In genomic region chr2:128416781-128417180, GRCh38 we compare ENCODE assay signal across 19 cellular contexts.
DNase-seq lines count a peak whose midpoint lies in the region; ATAC-seq and TF ChIP-seq lines count a peak whose summit lies in the region.
"Had no signal": no experiment of that assay in that cellular context is flagged by ENCODE, and none has a peak within 500 bp of the region (broad histone marks: within the 10 kb centered on the region; RNA-seq: fewer than 3 reads in every experiment).

No MANE protein-coding gene starts in this region.

- no peaks in the 10 kb centered on the region for H3K9me2 ChIP-seq in SK-N-SH

- no peak for TF ChIP-seq RAD21 in SK-N-SH (IDR thresholded peaks at IDR 0.05; ENCODE audit: low read length)

- H3K18ac ChIP-seq in mesendoderm (ENCODE audit: low read length) = peak overlapping the region; percentile 83

- no peak for ATAC-seq in SK-N-SH treated with all-trans-retinoic acid at 6 μM for 48 hours
- ATAC-seq: GM12878 had no signal

- POLR2A ChIA-PET in SK-N-SH (lab: Yijun Ruan, JAX) = no interaction called here

- H3K27ac ChIP-seq in SK-N-SH (ENCODE audit: low read depth in 2 of 2, low read length in 1 of 2) (no peak overlapping the region), colonic mucosa (no peak overlapping the region), mesendoderm (ENCODE audit: low read depth, low read length) (no peak overlapping the region), suprapubic skin (no peak overlapping the region), esophagus squamous epithelium (no peak overlapping the region)
- H3K27ac ChIP-seq: 22Rv1; BLaER1 treated with 17β-estradiol and CSF1 and Interleukin-3, amounts not matched to agents 10 nM and 100 nM had no signal

- no peaks in the 10 kb centered on the region for H3K27me3 ChIP-seq in SK-N-SH (ENCODE audit: insufficient read depth)
- no peaks in the 10 kb centered on the region for H3K27me3 ChIP-seq in colonic mucosa
- H3K27me3 ChIP-seq in mesendoderm (ENCODE audit: insufficient read depth, low read length, poor library complexity) = no peaks in the 10 kb centered on the region
- H3K27me3 ChIP-seq in suprapubic skin = no peaks in the 10 kb centered on the region
- H3K27me3 ChIP-seq in esophagus squamous epithelium = no peaks in the 10 kb centered on the region
- H3K27me3 ChIP-seq: BLaER1 treated with 17β-estradiol and CSF1 and Interleukin-3, amounts not matched to agents 10 nM and 100 nM had no signal

- H2AFZ ChIP-seq in SK-N-SH (ENCODE audit: low read depth) = no peak overlapping the region

- no peak overlapping the region for H2BK5ac ChIP-seq in mesendoderm (ENCODE audit: low read length)

- no peaks in the 10 kb centered on the region for H3K79me1 ChIP-seq in mesendoderm (ENCODE audit: low read length)

- CTCF ChIA-PET in SK-N-SH (lab: Yijun Ruan, JAX) = interaction anchor here (0.6 kb wide), 1 partner anchor 99 kb away, joined by 3 read pairs; no protein-coding TSS in a partner anchor

- no peak overlapping the region for H3K4ac ChIP-seq in mesendoderm (ENCODE audit: low read depth, low read length)

- H3K79me2 ChIP-seq in SK-N-SH (ENCODE audit: insufficient read depth) (no peaks in the 10 kb centered on the region), mesendoderm (ENCODE audit: control insufficient read depth, insufficient read depth, low read length) (no peaks in the 10 kb centered on the region)

- WGBS in SK-N-SH (ENCODE audit: low lambda C conversion rate) = 52% methylated on average over 3 of the region's 3 CpGs
- no CpG with 5 or more reads among the region's 3 CpGs for WGBS in mesendoderm (ENCODE audit: extremely low coverage, insufficient coverage, low lambda C conversion rate)
- WGBS in suprapubic skin = 50% methylated on average over 3 of the region's 3 CpGs
- WGBS in esophagus squamous epithelium, 2 donors = 66 to 83% methylated on average over 2 to 3 of the region's 3 CpGs

- no peak overlapping the region for H3K9ac ChIP-seq in SK-N-SH
- no peak overlapping the region for H3K9ac ChIP-seq in colonic mucosa (ENCODE audit: low read depth in 2 of 2, low read length in 2 of 2)
- H3K9ac ChIP-seq in mesendoderm (ENCODE audit: low read length) = no peak overlapping the region
- H3K9ac ChIP-seq: BLaER1 treated with 17β-estradiol and CSF1 and Interleukin-3, amounts not matched to agents 10 nM and 100 nM had no signal

- no peak overlapping the region for H3K23ac ChIP-seq in mesendoderm (ENCODE audit: low read length)

- TF ChIP-seq EP300 in SK-N-SH (IDR thresholded peaks at IDR 0.05; ENCODE audit: borderline replicate concordance in 1 of 2, low read depth in 1 of 2, low read length in 1 of 2) = no peak
- TF ChIP-seq EP300 in suprapubic skin (IDR thresholded peaks at IDR 0.05) = no peak

- H3K4me2 ChIP-seq in SK-N-SH (no peak overlapping the region), mesendoderm (ENCODE audit: low read length) (no peak overlapping the region)

- no peak overlapping the region for H2BK15ac ChIP-seq in mesendoderm (replicated peaks; ENCODE audit: low read depth)

- H4K5ac ChIP-seq in mesendoderm (ENCODE audit: low read length) = no peak overlapping the region

- H3K4me1 ChIP-seq in SK-N-SH (ENCODE audit: control insufficient read depth in 1 of 2, insufficient read depth in 2 of 2, low read depth in 1 of 2, low read length in 1 of 2) = peaks cover 0 to 43% of the 10 kb centered on the region in 2 experiments; a peak in 1 of 4 replicates
- H3K4me1 ChIP-seq in colonic mucosa = no peaks in the 10 kb centered on the region
- peaks cover 10% of the 10 kb centered on the region for H3K4me1 ChIP-seq in mesendoderm (ENCODE audit: control insufficient read depth, low read depth, low read length)
- H3K4me1 ChIP-seq in suprapubic skin = no peaks in the 10 kb centered on the region
- no peaks in the 10 kb centered on the region for H3K4me1 ChIP-seq in esophagus squamous epithelium
- H3K4me1 ChIP-seq: HAP-1 had no signal

- H2AK5ac ChIP-seq in mesendoderm (ENCODE audit: low read length) = no peak overlapping the region

- intact Hi-C loops in colonic mucosa (cut with DNase I) (no loop called here), esophagus squamous epithelium (cut with DNase I) (no loop called here)

- TF ChIP-seq POLR2A in suprapubic skin (IDR thresholded peaks at IDR 0.05) = no peak
- no peak for TF ChIP-seq POLR2A in esophagus squamous epithelium (IDR thresholded peaks at IDR 0.05)

- no peak for TF ChIP-seq CTCF in SK-N-SH (IDR thresholded peaks at IDR 0.05)
- TF ChIP-seq CTCF in colonic mucosa (IDR thresholded peaks at IDR 0.05) = no peak
- no peak for TF ChIP-seq CTCF in suprapubic skin (IDR thresholded peaks at IDR 0.05)
- TF ChIP-seq CTCF in esophagus squamous epithelium (IDR thresholded peaks at IDR 0.05) = no peak

- no peaks in the 10 kb centered on the region for H3K36me3 ChIP-seq in SK-N-SH (replicated peaks in 1 of 2; ENCODE audit: control insufficient read depth in 1 of 2, insufficient read depth in 2 of 2, low read length in 1 of 2)
- H3K36me3 ChIP-seq in colonic mucosa = no peaks in the 10 kb centered on the region
- H3K36me3 ChIP-seq in mesendoderm (ENCODE audit: control insufficient read depth, insufficient read depth, low read length) = no peaks in the 10 kb centered on the region
- H3K36me3 ChIP-seq in suprapubic skin = no peaks in the 10 kb centered on the region
- no peaks in the 10 kb centered on the region for H3K36me3 ChIP-seq in esophagus squamous epithelium
- H3K36me3 ChIP-seq: HAP-1 had no signal

- H3F3A ChIP-seq in SK-N-SH (replicated peaks; ENCODE audit: insufficient read depth) = no peaks in the 10 kb centered on the region

- no peak overlapping the region for H4K8ac ChIP-seq in mesendoderm (ENCODE audit: low read depth, low read length)

- H3K56ac ChIP-seq in mesendoderm (ENCODE audit: low read length) = peak overlapping the region; percentile 40

- no peak overlapping the region for H2BK120ac ChIP-seq in mesendoderm (ENCODE audit: low read depth, low read length)

- H3K4me3 ChIP-seq in SK-N-SH (ENCODE audit: low read depth in 2 of 2, low read length in 1 of 2) (no peak overlapping the region), colonic mucosa (no peak overlapping the region), mesendoderm (ENCODE audit: low read length) (no peak overlapping the region), suprapubic skin (no peak overlapping the region), esophagus squamous epithelium (no peak overlapping the region)
- H3K4me3 ChIP-seq: BLaER1 treated with 17β-estradiol and CSF1 and Interleukin-3, amounts not matched to agents 10 nM and 100 nM; GM12878; HAP-1 had no signal

- DNase-seq in SK-N-SH (peak; percentile 24), colonic mucosa (peak; percentile 12), mesendoderm (no peak), suprapubic skin (ENCODE audit: low spot score in 2 of 2) (peak; percentile 34 to 38), esophagus squamous epithelium (lab: John Stamatoyannopoulos, UW) (no peak), NCI-H2171 (lab: John Stamatoyannopoulos, UW) (no peak), kidney tubule cell (ENCODE audit: low spot score) (no peak)
- DNase-seq: MV-4-11; NCI-H1436 treated with DMSO at 0.1 percent for 48 hours; NCI-H2107; NCI-H345; NCI-H69; NK-92 treated with Interleukin-12 subunit alpha and Interleukin-12 subunit beta, amount 100 ng/mL, for 24 hours; OCI-M1 had no signal

- H3K9me3 ChIP-seq in SK-N-SH (no peaks in the 10 kb centered on the region), colonic mucosa (no peaks in the 10 kb centered on the region), suprapubic skin (no peaks in the 10 kb centered on the region), esophagus squamous epithelium (no peaks in the 10 kb centered on the region)
- H3K9me3 ChIP-seq: HAP-1 had no signal

- no peaks in the 10 kb centered on the region for H4K20me1 ChIP-seq in SK-N-SH (ENCODE audit: insufficient read depth)
- H4K20me1 ChIP-seq: BLaER1 treated with 17β-estradiol and CSF1 and Interleukin-3, amounts not matched to agents 10 nM and 100 nM had no signal

TF ChIP-seq in SK-N-SH, 30 proteins besides CTCF, POLR2A, EP300 and RAD21 (continues in another document):
- no peak for TF ChIP-seq PBX3 (IDR thresholded peaks at IDR 0.05)
- no peak for TF ChIP-seq FOXM1 (IDR thresholded peaks at IDR 0.05; ENCODE audit: low read depth)
- no peak for TF ChIP-seq CHD2 (IDR thresholded peaks at IDR 0.05; ENCODE audit: low read length, partially characterized antibody)
- no peak for TF ChIP-seq GATA2 (CRISPR knock-in tag; IDR thresholded peaks at IDR 0.05)
- no peak for TF ChIP-seq FOSL2 (IDR thresholded peaks at IDR 0.05; ENCODE audit: borderline replicate concordance, low read depth)
- no peak for TF ChIP-seq SMC3 (IDR thresholded peaks at IDR 0.05; ENCODE audit: low read depth, low read length)

TF ChIP-seq in SK-N-SH treated with all-trans-retinoic acid at 6 μM for 48 hours, 23 proteins besides CTCF, POLR2A, EP300 and RAD21 (continues in another document):
- TF ChIP-seq, protein P1, sequence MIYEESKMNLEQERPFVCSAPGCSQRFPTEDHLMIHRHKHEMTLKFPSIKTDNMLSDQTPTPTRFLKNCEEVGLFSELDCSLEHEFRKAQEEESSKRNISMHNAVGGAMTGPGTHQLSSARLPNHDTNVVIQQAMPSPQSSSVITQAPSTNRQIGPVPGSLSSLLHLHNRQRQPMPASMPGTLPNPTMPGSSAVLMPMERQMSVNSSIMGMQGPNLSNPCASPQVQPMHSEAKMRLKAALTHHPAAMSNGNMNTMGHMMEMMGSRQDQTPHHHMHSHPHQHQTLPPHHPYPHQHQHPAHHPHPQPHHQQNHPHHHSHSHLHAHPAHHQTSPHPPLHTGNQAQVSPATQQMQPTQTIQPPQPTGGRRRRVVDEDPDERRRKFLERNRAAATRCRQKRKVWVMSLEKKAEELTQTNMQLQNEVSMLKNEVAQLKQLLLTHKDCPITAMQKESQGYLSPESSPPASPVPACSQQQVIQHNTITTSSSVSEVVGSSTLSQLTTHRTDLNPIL (CRISPR knock-in tag; IDR thresholded peaks at IDR 0.05; ENCODE audit: low read depth) = no peak
- TF ChIP-seq POU6F1 (CRISPR knock-in tag; IDR thresholded peaks at IDR 0.05; ENCODE audit: borderline replicate concordance, low read depth) (no peak), ESRRG (CRISPR knock-in tag; IDR thresholded peaks at IDR 0.05) (no peak), ZC3H10 (CRISPR knock-in tag; IDR thresholded peaks at IDR 0.05) (no peak), OSR1 (CRISPR knock-in tag; IDR thresholded peaks at IDR 0.05) (no peak), ZNF565 (CRISPR knock-in tag; conservative IDR thresholded peaks at IDR 0.05; ENCODE audit: low read depth) (no peak)

Comparison
In these comparisons a context has a peak if more than half of its experiments do, and no peak if none do; other contexts are left out.
1. DNase-seq: peak in SK-N-SH (single experiment), colonic mucosa (single experiment) and suprapubic skin (2 of 2); none in mesendoderm (single experiment), esophagus squamous epithelium (single experiment), NCI-H2171 (single experiment) and kidney tubule cell (single experiment).